Comparison of ENCODE assay signal across 8 cellular contexts in the genomic region with DNA sequence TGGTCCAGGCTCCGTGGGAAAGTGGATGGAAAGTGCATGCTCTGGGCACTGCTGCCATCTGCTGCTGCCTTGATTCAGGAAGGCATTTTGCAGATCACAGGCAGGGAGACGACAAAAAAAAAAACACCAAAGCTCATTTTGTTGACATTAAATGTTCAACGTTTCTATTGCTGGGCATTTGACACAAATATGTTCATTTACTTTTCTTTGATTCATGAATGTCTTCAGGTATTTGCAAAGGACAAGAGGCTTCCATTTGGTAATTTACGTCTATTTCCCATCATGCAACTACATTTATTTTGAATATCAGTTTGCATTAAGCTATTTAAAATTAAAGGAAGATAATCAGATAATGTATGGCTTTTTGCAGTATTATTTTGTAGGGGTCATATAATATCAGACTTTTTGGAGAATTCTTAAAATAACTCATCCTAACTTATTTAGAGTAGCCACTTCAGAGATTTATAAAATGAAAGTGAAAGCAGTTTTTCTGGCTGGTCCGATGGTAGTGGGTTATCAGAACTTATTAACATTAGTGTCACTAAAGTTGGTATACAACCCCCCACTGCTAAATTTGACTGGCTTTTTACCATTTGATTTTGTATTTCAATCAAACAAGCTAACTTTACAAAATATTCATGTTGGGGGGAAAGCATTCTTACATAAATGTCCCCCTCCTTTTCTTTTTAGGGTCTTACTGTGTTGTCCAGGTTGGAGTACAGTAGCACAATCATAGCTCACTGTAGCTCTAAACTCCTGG.
DNase-seq lines count a peak whose midpoint lies in the region; ATAC-seq, FAIRE-seq and TF ChIP-seq lines count a peak whose summit lies in the region.

No MANE protein-coding gene starts in this region.

- 0 to 1% methylated on average over 5 of the region's 5 CpGs for WGBS in pancreas, 2 donors

- H3K4me3 ChIP-seq in cardiac muscle cell, result peak overlapping the region; percentile 69
- H3K4me3 ChIP-seq in pancreas, result peak overlapping the region; percentile 27 to 50 (median 39)
- peak overlapping the region; percentile 53 to 54 for H3K4me3 ChIP-seq in vagina

- peaks cover 32% of the 10 kb centered on the region for H3K4me1 Mint-ChIP-seq in activated naive CD8-positive, alpha-beta T cell treated with anti-CD3 and anti-CD28 coated beads, Interleukin-2, amount 50 U/mL, for 24 hours

- TF ChIP-seq POLR2A in vagina (IDR thresholded peaks at IDR 0.05), result no peak

- H3K36me3 ChIP-seq in cardiac muscle cell (no peaks in the 10 kb centered on the region), pancreas (no peaks in the 10 kb centered on the region), vagina (no peaks in the 10 kb centered on the region)

- intact Hi-C loops in pancreas (cut with DNase I) (loop anchor here in 2 of 3 donors (5.0 to 10.0 kb wide), 3 partner anchors 108 to 458 kb away; no protein-coding TSS in a partner anchor), vagina (cut with DNase I) (loop anchor here (10.0 kb wide), 3 partner anchors 78 to 458 kb away; partner anchors contain the start of gene EZH2)

- peak overlapping the region; percentile 91 for H3K27ac Mint-ChIP-seq in activated naive CD8-positive, alpha-beta T cell treated with anti-CD3 and anti-CD28 coated beads, Interleukin-2, amount 50 U/mL, for 24 hours

- peak overlapping the region; percentile 93 for H3K4me3 Mint-ChIP-seq in activated naive CD8-positive, alpha-beta T cell treated with anti-CD3 and anti-CD28 coated beads, Interleukin-2, amount 50 U/mL, for 24 hours

- peak; percentile 97 for TF ChIP-seq CTCF in LNCAP (IDR thresholded peaks at IDR 0.05)
- peak; percentile 85 for TF ChIP-seq CTCF in cardiac muscle cell (IDR thresholded peaks at IDR 0.05; ENCODE audit: low read depth, low read length)
- peak in 3 of 4 donors; percentile 28 to 34 (median 31) for TF ChIP-seq CTCF in pancreas (IDR thresholded peaks at IDR 0.05)
- TF ChIP-seq CTCF in vagina (IDR thresholded peaks at IDR 0.05), result peak; percentile 35 to 79 (median 39)

- DNase-seq in EL (peak; percentile 67), SHP77 treated with DMSO at 0.1 percent for 48 hours (lab: John Stamatoyannopoulos, UW) (peak; percentile 62), cardiac muscle cell (ENCODE audit: low read depth in 1 of 2, low spot score in 1 of 2) (peak; percentile 70 to 79), pancreas (peak in 4 of 6 donors; percentile 49 to 67 (median 56)), vagina (ENCODE audit: extremely low spot score in 2 of 2) (no peak)
- peak; percentile 65 for DNase-seq in activated naive CD8-positive, alpha-beta T cell treated with anti-CD3 and anti-CD28 coated beads, Interleukin-2, amount 50 U/mL, for 24 hours

- H3K4me1 ChIP-seq in cardiac muscle cell (ENCODE audit: low read depth) (no peaks in the 10 kb centered on the region), pancreas (peaks cover 0 to 7% (median 0%) of the 10 kb centered on the region in 3 donors), vagina (peaks cover 8% of the 10 kb centered on the region)

- H3K9me3 ChIP-seq in cardiac muscle cell (ENCODE audit: low read depth) (no peaks in the 10 kb centered on the region), pancreas (no peaks in the 10 kb centered on the region), vagina (no peaks in the 10 kb centered on the region)

- H3K27ac ChIP-seq in cardiac muscle cell (peak overlapping the region; percentile 55), pancreas (peak overlapping the region; percentile 28 to 76 (median 54)), vagina (peak overlapping the region; percentile 63)

- FAIRE-seq in pancreas (lab: Jason Lieb, UNC), result peak; percentile 86

- no peaks in the 10 kb centered on the region for H3K9me3 Mint-ChIP-seq in activated naive CD8-positive, alpha-beta T cell treated with anti-CD3 and anti-CD28 coated beads, Interleukin-2, amount 50 U/mL, for 24 hours

- ATAC-seq in GM21737 (IDR thresholded peaks at IDR 0.05; ENCODE audit: unreplicated experiment) (peak; percentile 63), pancreas (peak; percentile 75 to 89 (median 82))
- peak; percentile 63 for ATAC-seq in activated naive CD8-positive, alpha-beta T cell treated with anti-CD3 and anti-CD28 coated beads, Interleukin-2, amount 50 U/mL, for 24 hours

- no peaks in the 10 kb centered on the region for H3K36me3 Mint-ChIP-seq in activated naive CD8-positive, alpha-beta T cell treated with anti-CD3 and anti-CD28 coated beads, Interleukin-2, amount 50 U/mL, for 24 hours (ENCODE audit: low read depth)

- peaks cover 2% of the 10 kb centered on the region for H3K27me3 Mint-ChIP-seq in activated naive CD8-positive, alpha-beta T cell treated with anti-CD3 and anti-CD28 coated beads, Interleukin-2, amount 50 U/mL, for 24 hours

- H3K27me3 ChIP-seq in cardiac muscle cell, result no peaks in the 10 kb centered on the region
- H3K27me3 ChIP-seq in pancreas, result no peaks in the 10 kb centered on the region
- H3K27me3 ChIP-seq in vagina, result no peaks in the 10 kb centered on the region

Comparison
In these comparisons a context has a peak if more than half of its experiments do, and no peak if none do; other contexts are left out.
1. DNase-seq: peak in EL (single experiment), SHP77 treated with DMSO at 0.1 percent for 48 hours (single experiment), activated naive CD8-positive, alpha-beta T cell treated with anti-CD3 and anti-CD28 coated beads, Interleukin-2, amount 50 U/mL, for 24 hours (single experiment), cardiac muscle cell (2 of 2) and pancreas (4 of 6); none in vagina (0 of 2).
2. CTCF ChIP-seq: peak in every context shown above with its lines; median percentile 97 in LNCAP; 85 in cardiac muscle cell; 39 in vagina; 31 in pancreas.
3. Peak in every context shown above with its lines, with median percentiles within 50 percentile points of each other: ATAC-seq, H3K27ac ChIP-seq and H3K4me3 ChIP-seq.